ENCODE assay signal across 23 cellular contexts in the genomic region with DNA sequence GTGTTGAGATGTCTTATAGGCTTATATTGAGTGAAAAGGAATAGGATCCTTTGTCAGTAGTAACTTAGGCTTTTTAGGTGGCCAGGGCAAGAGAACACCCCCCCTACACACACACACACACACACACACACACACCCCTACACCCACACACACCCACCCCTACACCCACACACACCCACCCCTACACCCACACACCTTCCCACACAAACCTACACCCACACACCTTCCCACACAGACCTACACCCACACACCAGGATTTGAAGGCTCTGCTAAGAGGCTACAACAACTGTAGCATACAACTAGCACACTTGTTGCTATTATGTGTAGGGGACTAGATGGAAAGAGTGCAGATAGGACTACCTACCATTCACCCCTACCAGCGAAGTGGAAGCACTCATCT.
"Had no signal": no experiment of that assay in that cellular context is flagged by ENCODE, and none has a peak within 500 bp of the region (broad histone marks: within the 10 kb centered on the region; RNA-seq: fewer than 3 reads in every experiment).

No MANE protein-coding gene starts in this region.

- H3K27ac ChIP-seq: colonic mucosa, esophagus muscularis mucosa, foreskin keratinocyte, gastroesophageal sphincter, heart left ventricle, hepatocyte, left ventricle myocardium inferior, lower lobe of right lung had no signal

- H3K36me3 ChIP-seq: colonic mucosa, esophagus muscularis mucosa, lower lobe of right lung had no signal

- H3K27me3 ChIP-seq: colonic mucosa, esophagus muscularis mucosa, foreskin keratinocyte, gastroesophageal sphincter, heart left ventricle, hepatocyte had no signal

- ATAC-seq: effector memory CD8-positive, alpha-beta T cell; foreskin keratinocyte; gastroesophageal sphincter; left colon; left lobe of liver; mucosa of descending colon had no signal

- H3K9me3 ChIP-seq: colonic mucosa had no signal

- H3K27me3 Mint-ChIP-seq: dendritic cell treated with granulocyte-macrophage colony-stimulating factor and Interleukin-4, amounts not matched to agents 40 ng/mL and 50 ng/mL, for 4 days had no signal

- H2AFZ ChIP-seq: hepatocyte had no signal

- H3K4me3 Mint-ChIP-seq: dendritic cell treated with granulocyte-macrophage colony-stimulating factor and Interleukin-4, amounts not matched to agents 40 ng/mL and 50 ng/mL, for 4 days; effector memory CD8-positive, alpha-beta T cell; immature natural killer cell; mesothelial cell of epicardium; naive B cell had no signal

- H3K4me2 ChIP-seq: hepatocyte had no signal

- DNase-seq: colonic mucosa; cortex of kidney; effector CD8-positive, alpha-beta T cell; effector memory CD8-positive, alpha-beta T cell; foreskin keratinocyte; heart left ventricle; hypothalamus; immature natural killer cell; islet precursor cell; kidney; kidney glomerular epithelial cell; left colon; left ventricle myocardium inferior; lower lobe of right lung; mesenchymal stem cell; mucosa of descending colon; naive B cell had no signal

- H3K4me3 ChIP-seq: colonic mucosa, esophagus muscularis mucosa, gastroesophageal sphincter, heart left ventricle, hepatocyte, left ventricle myocardium inferior, lower lobe of right lung, mucosa of descending colon had no signal

- H3K27ac Mint-ChIP-seq: dendritic cell treated with granulocyte-macrophage colony-stimulating factor and Interleukin-4, amounts not matched to agents 40 ng/mL and 50 ng/mL, for 4 days; effector memory CD8-positive, alpha-beta T cell; immature natural killer cell; naive B cell had no signal

- H3K4me1 ChIP-seq: colonic mucosa, foreskin keratinocyte, lower lobe of right lung had no signal
